Comparison of ENCODE assay signal across 29 cellular contexts in the genomic region with DNA sequence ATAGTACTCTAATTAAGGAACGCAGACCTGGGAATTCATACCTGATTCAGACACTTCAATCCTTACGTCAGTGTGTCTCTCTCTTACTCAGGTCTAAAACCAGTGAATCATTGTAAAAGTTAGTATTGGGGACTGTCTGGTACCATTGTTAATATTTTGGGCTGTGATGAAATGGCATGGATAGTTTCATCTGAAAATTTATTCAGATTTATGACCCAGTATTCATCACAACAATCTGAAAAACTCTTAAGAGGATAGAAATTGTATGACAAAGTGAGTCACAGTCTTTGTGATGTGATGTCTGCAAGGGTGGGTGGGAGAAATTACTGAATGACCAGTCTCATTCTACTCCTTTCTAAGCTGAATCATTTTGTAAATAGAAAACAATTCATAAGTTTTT. TPM values are rescaled to one million over a fixed set of nuclear protein-coding genes. Genes with fewer than 3 reads are reported as not detected.
A peak's percentile ranks its signal among the peaks of the same experiment; 100 is the strongest.
DNase-seq lines count a peak whose midpoint lies in the region; ATAC-seq and TF ChIP-seq lines count a peak whose summit lies in the region.
"Had no signal": no experiment of that assay in that cellular context is flagged by ENCODE, and none has a peak within 500 bp of the region (broad histone marks: within the 10 kb centered on the region; RNA-seq: fewer than 3 reads in every experiment).

No MANE protein-coding gene starts in this region.

- H3K4me3 Mint-ChIP-seq in T-cell = no peak overlapping the region
- H3K4me3 Mint-ChIP-seq: activated CD4-positive, alpha-beta T cell treated with anti-CD3 and anti-CD28 coated beads for 36 hours; activated naive CD4-positive, alpha-beta T cell treated with anti-CD3 and anti-CD28 coated beads, Interleukin-2, amount 10 ng/mL, durations not matched to agents 7 days and 5 days; activated T-cell treated with anti-CD3 and anti-CD28 coated beads, Interleukin-2, amount 50 U/mL, for 72 hours; effector memory CD8-positive, alpha-beta T cell; H9; natural killer cell had no signal

- no peak overlapping the region for H3K18ac ChIP-seq in IMR-90 (ENCODE audit: low read depth, low read length)

- H3K14ac ChIP-seq in IMR-90 (replicated peaks; ENCODE audit: low read depth, low read length) = no peak overlapping the region

- WGBS in IMR-90 (ENCODE audit: extremely low coverage in 2 of 2, insufficient read length in 1 of 2), 2 experiments = no CpG with 5 or more reads among the region's 2 CpGs

- H2BK120ac ChIP-seq in IMR-90 (ENCODE audit: low read depth, low read length) = no peak overlapping the region

- H3K79me1 ChIP-seq in IMR-90 (ENCODE audit: low read depth in 1 of 2, low read length in 2 of 2) = peaks cover 8 to 76% of the 10 kb centered on the region in 2 experiments; a peak in 3 of 4 replicates

- H3K4me1 Mint-ChIP-seq in T-cell = no peaks in the 10 kb centered on the region
- H3K4me1 Mint-ChIP-seq: activated CD4-positive, alpha-beta T cell treated with anti-CD3 and anti-CD28 coated beads for 36 hours; activated naive CD4-positive, alpha-beta T cell treated with anti-CD3 and anti-CD28 coated beads, Interleukin-2, amount 10 ng/mL, durations not matched to agents 7 days and 5 days; natural killer cell had no signal

- no peak overlapping the region for H3K27ac ChIP-seq in IMR-90 (ENCODE audit: insufficient read depth, low read length)
- H3K27ac ChIP-seq: KMS-11, pancreas, right lobe of liver, upper lobe of right lung had no signal

- H3K27me3 Mint-ChIP-seq in T-cell = peaks cover 18 to 23% of the 10 kb centered on the region in 2 donors

- H3K4me2 ChIP-seq in IMR-90 (ENCODE audit: low read depth, low read length) = peak overlapping the region; percentile 8; the same call in 1 of the 2 replicates
- H3K4me2 ChIP-seq: KMS-11 had no signal

- H2BK15ac ChIP-seq in IMR-90 (ENCODE audit: low read depth, low read length) = no peak overlapping the region

- no peak overlapping the region for H3K4me3 ChIP-seq in IMR-90 (ENCODE audit: insufficient read depth, low read depth, low read length)
- no peak overlapping the region for H3K4me3 ChIP-seq in astrocyte of the spinal cord (ENCODE audit: low read depth, low read length)
- H3K4me3 ChIP-seq: pancreas, right lobe of liver, upper lobe of right lung had no signal

- no peak overlapping the region for H2BK5ac ChIP-seq in IMR-90 (ENCODE audit: low read depth, low read length, poor library complexity, severe bottlenecking)

- no peak overlapping the region for H3K56ac ChIP-seq in IMR-90 (ENCODE audit: extremely low read depth, insufficient read depth, low read length)

- no peak overlapping the region for H3K9ac ChIP-seq in IMR-90 (ENCODE audit: low read depth, low read length)
- H3K9ac ChIP-seq: KMS-11 had no signal

- H2AK9ac ChIP-seq in IMR-90 (replicated peaks; ENCODE audit: low read depth, low read length, poor library complexity) = no peak overlapping the region

- POLR2A ChIA-PET in IMR-90 (lab: Charles Lee; ENCODE audit: unreplicated experiment) (no interaction called here), T-cell (lab: Charles Lee) (no interaction called here)

- no peak overlapping the region for H2AFZ ChIP-seq in IMR-90 (replicated peaks; ENCODE audit: low read length, poor library complexity)

- H3K36me3 Mint-ChIP-seq in T-cell = no peaks in the 10 kb centered on the region
- H3K36me3 Mint-ChIP-seq: activated naive CD4-positive, alpha-beta T cell treated with anti-CD3 and anti-CD28 coated beads, Interleukin-2, amount 10 ng/mL, durations not matched to agents 7 days and 5 days; natural killer cell had no signal

- H3K4me1 ChIP-seq in IMR-90 (ENCODE audit: control insufficient read depth, insufficient read depth, low read length) = peaks cover 7% of the 10 kb centered on the region
- H3K4me1 ChIP-seq: Caco-2, pancreas, right lobe of liver, upper lobe of right lung had no signal

- no peak for TF ChIP-seq POLR2A in IMR-90 (IDR thresholded peaks at IDR 0.05; ENCODE audit: low read depth, low read length)

- H2AK5ac ChIP-seq in IMR-90 (ENCODE audit: low read depth, low read length) = no peak overlapping the region

- intact Hi-C loops in IMR-90 (cut with micrococcal nuclease) = loop anchor here (10.0 kb wide), 1 partner anchor 232 kb away; no protein-coding TSS in a partner anchor

- H4K91ac ChIP-seq in IMR-90 (ENCODE audit: insufficient read depth, low read depth, low read length) = no peak overlapping the region

- CTCF ChIA-PET in IMR-90 (lab: Yijun Ruan, JAX) = interaction anchor here (1.4 kb wide), 1 partner anchor 77 kb away, joined by 3 read pairs; no protein-coding TSS in a partner anchor
- CTCF ChIA-PET in T-cell (lab: Charles Lee) = no interaction called here

- H3K23ac ChIP-seq in IMR-90 (ENCODE audit: low read depth, low read length) = no peak overlapping the region

- no peak overlapping the region for H3K4ac ChIP-seq in IMR-90 (ENCODE audit: low read depth, low read length)

- H3K27ac Mint-ChIP-seq in T-cell = no peak overlapping the region
- H3K27ac Mint-ChIP-seq: activated CD4-positive, alpha-beta T cell treated with anti-CD3 and anti-CD28 coated beads for 36 hours; activated naive CD4-positive, alpha-beta T cell treated with anti-CD3 and anti-CD28 coated beads, Interleukin-2, amount 10 ng/mL, durations not matched to agents 7 days and 5 days; activated T-cell treated with anti-CD3 and anti-CD28 coated beads, Interleukin-2, amount 50 U/mL, for 72 hours; effector memory CD8-positive, alpha-beta T cell; natural killer cell had no signal

- no peaks in the 10 kb centered on the region for H3K9me3 ChIP-seq in IMR-90 (ENCODE audit: control insufficient read depth, insufficient read depth, low read length)
- H3K9me3 ChIP-seq: Caco-2, pancreas, right lobe of liver, upper lobe of right lung had no signal

- no peaks in the 10 kb centered on the region for H3K27me3 ChIP-seq in IMR-90 (ENCODE audit: control insufficient read depth, insufficient read depth, low read length)
- H3K27me3 ChIP-seq: pancreas, right lobe of liver, upper lobe of right lung had no signal

- H4K5ac ChIP-seq in IMR-90 (ENCODE audit: low read depth, low read length) = no peak overlapping the region

- peaks cover 16% of the 10 kb centered on the region for H3K9me1 ChIP-seq in IMR-90 (ENCODE audit: insufficient read depth, low read length)

- no peak for TF ChIP-seq RAD21 in IMR-90 (IDR thresholded peaks at IDR 0.05; ENCODE audit: low read length)

- no TSS peak for BruUV-seq in IMR-90 (replicated peaks; lab: Mats Ljungman, UMichigan)

- H3K36me3 ChIP-seq in IMR-90 (ENCODE audit: control insufficient read depth, insufficient read depth, low read length) = peaks cover 22% of the 10 kb centered on the region
- H3K36me3 ChIP-seq: pancreas, right lobe of liver, upper lobe of right lung had no signal

- H4K20me1 ChIP-seq in IMR-90 (ENCODE audit: insufficient read depth, low read length) = peaks cover 59% of the 10 kb centered on the region

- DNase-seq in AG08395 (ENCODE audit: low spot score) (peak; percentile 35), IMR-90 (peak; percentile 65), astrocyte of the spinal cord (ENCODE audit: low read depth, low spot score) (peak; percentile 38), kidney glomerular epithelial cell (lab: John Stamatoyannopoulos, UW) (peak; percentile 76), cortex of kidney (lab: John Stamatoyannopoulos, UW) (no peak), T-cell (no peak)
- DNase-seq: activated CD4-positive, alpha-beta T cell treated with anti-CD3 and anti-CD28 coated beads for 36 hours; activated naive CD4-positive, alpha-beta T cell treated with anti-CD3 and anti-CD28 coated beads, Interleukin-2, amount 10 ng/mL, durations not matched to agents 7 days and 5 days; activated T-cell treated with anti-CD3 and anti-CD28 coated beads, Interleukin-2, amount 50 U/mL, for 72 hours; anterior cingulate cortex; Caco-2; cerebellar nuclear complex; effector memory CD8-positive, alpha-beta T cell; H9; head of caudate nucleus; midbrain; natural killer cell; NCI-H1694 treated with DMSO at 0.1 percent for 48 hours; NCI-H748 treated with DMSO at 0.1 percent for 48 hours; pancreas; right lobe of liver; SHP77; stimulated activated CD8-positive, alpha-beta memory T cell treated with anti-CD3 and anti-CD28 coated beads, Interleukin-4, amount 100 ng/mL, for 48 hours; upper lobe of right lung had no signal

- TF ChIP-seq CTCF in IMR-90 (conservative IDR thresholded peaks at IDR 0.05; ENCODE audit: low read depth, low read length) (no peak), astrocyte of the spinal cord (IDR thresholded peaks at IDR 0.05; ENCODE audit: low read depth, low read length) (no peak)

- ATAC-seq in IMR-90 (ENCODE audit: low read depth) (no peak), HG03108 (IDR thresholded peaks at IDR 0.05; ENCODE audit: unreplicated experiment) (no peak), T-cell (replicated peaks in 1 of 4) (no peak), GM21447 (IDR thresholded peaks at IDR 0.05; ENCODE audit: unreplicated experiment) (no peak)
- ATAC-seq: activated CD4-positive, alpha-beta T cell treated with anti-CD3 and anti-CD28 coated beads for 36 hours; activated T-cell treated with anti-CD3 and anti-CD28 coated beads, Interleukin-2, amount 50 U/mL, for 72 hours; effector memory CD8-positive, alpha-beta T cell; left lobe of liver; natural killer cell; pancreas; right lobe of liver; upper lobe of right lung had no signal

- no peak overlapping the region for H2BK20ac ChIP-seq in IMR-90 (ENCODE audit: low read depth, low read length)

- no peak overlapping the region for H4K8ac ChIP-seq in IMR-90 (ENCODE audit: low read depth in 2 of 2, low read length in 2 of 2)

- in situ Hi-C loops in IMR-90 (cut with MboI; ENCODE audit: low sequenced_read_pairs) = no loop called here
- in situ Hi-C loops in astrocyte of the spinal cord (cut with HindIII; ENCODE audit: low sequenced_read_pairs) = no loop called here

- dilution Hi-C loops in IMR-90 (cut with HindIII; ENCODE audit: low sequenced_read_pairs, unreplicated experiment) = no loop called here

- no peaks in the 10 kb centered on the region for H3K9me3 Mint-ChIP-seq in T-cell
- H3K9me3 Mint-ChIP-seq: activated naive CD4-positive, alpha-beta T cell treated with anti-CD3 and anti-CD28 coated beads, Interleukin-2, amount 10 ng/mL, durations not matched to agents 7 days and 5 days; activated T-cell treated with anti-CD3 and anti-CD28 coated beads, Interleukin-2, amount 50 U/mL, for 72 hours; effector memory CD8-positive, alpha-beta T cell; H9; natural killer cell had no signal

TF ChIP-seq in IMR-90, 13 proteins besides CTCF, POLR2A, EP300 and RAD21 (continues in another document):
- no peak for TF ChIP-seq SMC3 (IDR thresholded peaks at IDR 0.05; ENCODE audit: low read depth, low read length)

RNA-seq across cellular contexts. Expression of a gene that starts 10.3 kb away (rescaled TPM):
- total RNA-seq in IMR-90 (2012; rRNA removed) = 27.1 and 54.4 TPM in 2 replicates
- 12.9 and 14.9 TPM in 2 replicates for polyA plus RNA-seq in IMR-90 (2012; rRNA removed)
- 1.9 and 5.8 TPM in 2 replicates for polyA plus RNA-seq in IMR-90 (2012; cell fraction: cytosol; rRNA removed)
- polyA plus RNA-seq in IMR-90 (2012; cell fraction: nucleus; rRNA removed; ENCODE audit: low replicate concordance) = 6.7 and 13.7 TPM in 2 replicates
- under 1 TPM in 3 of 5 donors, not detected in 2; 0.13 to 0.23 (median 0.20) TPM for total RNA-seq in T-cell
- total RNA-seq: HT-29, natural killer cell had no signal

Comparison
In these comparisons a context has a peak if more than half of its experiments do, and no peak if none do; other contexts are left out.
1. DNase-seq: peak in AG08395 (single experiment), IMR-90 (single experiment), astrocyte of the spinal cord (single experiment) and kidney glomerular epithelial cell (single experiment); none in cortex of kidney (single experiment) and T-cell (0 of 34).
2. RNA of a gene that starts 10.3 kb away (total RNA-seq): 27.1 to 54.4 TPM in IMR-90; 0.13 to 0.23 TPM in T-cell; every median in the first group is over 10 times any median in the second.